11 cellular contexts compared by ENCODE assay signal in the genomic region with DNA sequence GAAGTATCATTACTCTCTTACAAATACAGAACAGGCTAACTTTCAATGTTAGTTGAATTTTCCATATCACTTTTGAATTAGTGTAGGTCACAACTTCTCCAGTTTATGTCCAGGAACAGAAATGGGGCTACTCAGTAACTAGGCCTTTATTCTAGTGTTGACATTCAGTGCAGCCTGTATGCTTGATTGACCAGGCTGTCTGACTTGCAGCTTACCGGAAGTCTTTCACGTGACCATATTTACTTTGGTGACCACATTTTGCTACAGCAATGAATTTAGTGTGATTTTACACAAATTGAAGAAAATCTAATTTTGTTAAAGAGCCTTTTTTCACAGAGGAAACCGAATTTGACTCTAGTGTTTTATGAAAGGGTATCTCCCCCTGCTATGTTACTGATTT. TPM values are rescaled to one million over a fixed set of nuclear protein-coding genes. Genes with fewer than 3 reads are reported as not detected.
DNase-seq lines count a peak whose midpoint lies in the region; ATAC-seq and TF ChIP-seq lines count a peak whose summit lies in the region.
"Had no signal": no experiment of that assay in that cellular context is flagged by ENCODE, and none has a peak within 500 bp of the region (broad histone marks: within the 10 kb centered on the region; RNA-seq: fewer than 3 reads in every experiment).

No MANE protein-coding gene starts in this region.

- no peak for TF ChIP-seq CTCF in right lobe of liver (IDR thresholded peaks at IDR 0.05)

- H3K27ac ChIP-seq in right lobe of liver, result peak overlapping the region; percentile 8 to 74 (median 19)
- H3K27ac ChIP-seq: vagina had no signal

- no peaks in the 10 kb centered on the region for H3K9me3 ChIP-seq in right lobe of liver
- H3K9me3 ChIP-seq: vagina had no signal

- ATAC-seq in GM18502 (IDR thresholded peaks at IDR 0.05; ENCODE audit: poor library complexity, unreplicated experiment) (peak; percentile 66), GM21423 (IDR thresholded peaks at IDR 0.05; ENCODE audit: unreplicated experiment) (peak; percentile 81), right lobe of liver (peak; percentile 69 to 81 (median 74))
- ATAC-seq: activated CD8-positive, alpha-beta T cell treated with anti-CD3 and anti-CD28 coated beads for 36 hours had no signal

- H3K27me3 ChIP-seq in right lobe of liver, result no peaks in the 10 kb centered on the region
- H3K27me3 ChIP-seq: vagina had no signal

- peaks cover 0 to 75% (median 29%) of the 10 kb centered on the region in 4 donors for H3K4me1 ChIP-seq in right lobe of liver

- peak; percentile 64 for DNase-seq in NAMALWA (ENCODE audit: low spot score)
- DNase-seq in right lobe of liver, result peak in 1 of 3 donors; percentile 54
- DNase-seq in iPS-NIHi11 (ENCODE audit: low spot score), result no peak
- no peak for DNase-seq in Kasumi-1 (lab: John Stamatoyannopoulos, UW)
- DNase-seq in activated naive CD4-positive, alpha-beta T cell treated with anti-CD3 and anti-CD28 coated beads, Interleukin-2, amount 50 U/mL, for 16 hours, result no peak
- no peak for DNase-seq in cerebellar cortex (ENCODE audit: low spot score)
- DNase-seq: activated CD8-positive, alpha-beta T cell treated with anti-CD3 and anti-CD28 coated beads for 36 hours; islet precursor cell had no signal

- no peak overlapping the region for H3K4me3 ChIP-seq in right lobe of liver
- H3K4me3 ChIP-seq: vagina had no signal

- peak; percentile 31 for TF ChIP-seq POLR2A in right lobe of liver (IDR thresholded peaks at IDR 0.05)

- intact Hi-C loops in right lobe of liver (cut with DNase I), result no loop called here

- 38% methylated on average over 3 of the region's 3 CpGs for WGBS in right lobe of liver (ENCODE audit: insufficient coverage, low coverage, low lambda C conversion rate, missing lambda C conversion rate)

- peaks cover 0 to 7% (median 1%) of the 10 kb centered on the region in 4 donors for H3K36me3 ChIP-seq in right lobe of liver

RNA-seq across cellular contexts. Expression of a gene that starts 12.4 kb away (rescaled TPM):
- 10 to 100 TPM in 4 of 6 experiments, 1 to 10 TPM in 2; 7.2 to 14.4 (median 12.0) TPM for total RNA-seq in right lobe of liver

RNA-seq across cellular contexts. Expression of a gene that starts 18.8 kb away (rescaled TPM):
- total RNA-seq in right lobe of liver, result 10 to 100 TPM; 23.9 to 40.9 (median 38.1) TPM
